Comparison of ENCODE assay signal across 20 cellular contexts in genomic region chr14:104871145-104871655, GRCh38. TPM values are rescaled to one million over a fixed set of nuclear protein-coding genes. Genes with fewer than 3 reads are reported as not detected.
DNase-seq lines count a peak whose midpoint lies in the region; ATAC-seq and TF ChIP-seq lines count a peak whose summit lies in the region.
"Had no signal": no experiment of that assay in that cellular context is flagged by ENCODE, and none has a peak within 500 bp of the region (broad histone marks: within the 10 kb centered on the region; RNA-seq: fewer than 3 reads in every experiment).

No MANE protein-coding gene starts in this region.

- no peak for ATAC-seq in activated naive CD8-positive, alpha-beta T cell treated with anti-CD3 and anti-CD28 coated beads, Interleukin-2, amount 10 ng/mL, durations not matched to agents 7 days and 5 days (ENCODE audit: low read depth)
- no peak for ATAC-seq in activated naive CD8-positive, alpha-beta T cell treated with anti-CD3 and anti-CD28 coated beads, Interleukin-2, amount 50 U/mL, for 24 hours
- ATAC-seq in central memory CD8-positive, alpha-beta T cell (replicated peaks; ENCODE audit: extremely low read depth, poor library complexity, severe bottlenecking) = no peak
- no peak for ATAC-seq in GM21737 (IDR thresholded peaks at IDR 0.05; ENCODE audit: unreplicated experiment)

- H3K36me3 Mint-ChIP-seq in activated naive CD8-positive, alpha-beta T cell treated with anti-CD3 and anti-CD28 coated beads, Interleukin-2, amount 10 ng/mL, durations not matched to agents 7 days and 5 days = no peaks in the 10 kb centered on the region
- H3K36me3 Mint-ChIP-seq in activated naive CD8-positive, alpha-beta T cell treated with anti-CD3 and anti-CD28 coated beads, Interleukin-2, amount 50 U/mL, for 24 hours (ENCODE audit: low read depth) = no peaks in the 10 kb centered on the region
- no peaks in the 10 kb centered on the region for H3K36me3 Mint-ChIP-seq in central memory CD8-positive, alpha-beta T cell (ENCODE audit: insufficient read depth)
- H3K36me3 Mint-ChIP-seq: CD8-positive, alpha-beta memory T cell had no signal

- no peaks in the 10 kb centered on the region for H3K9me3 Mint-ChIP-seq in activated naive CD8-positive, alpha-beta T cell treated with anti-CD3 and anti-CD28 coated beads, Interleukin-2, amount 10 ng/mL, durations not matched to agents 7 days and 5 days
- no peaks in the 10 kb centered on the region for H3K9me3 Mint-ChIP-seq in activated naive CD8-positive, alpha-beta T cell treated with anti-CD3 and anti-CD28 coated beads, Interleukin-2, amount 50 U/mL, for 24 hours
- no peaks in the 10 kb centered on the region for H3K9me3 Mint-ChIP-seq in central memory CD8-positive, alpha-beta T cell
- H3K9me3 Mint-ChIP-seq: CD8-positive, alpha-beta memory T cell had no signal

- H3K27ac ChIP-seq in HEK293 (ENCODE audit: extremely low read depth, low read depth, low read length) = no peak overlapping the region
- H3K27ac ChIP-seq: BLaER1 treated with 17β-estradiol and CSF1 and Interleukin-3, amounts not matched to agents 10 nM and 100 nM had no signal

- peaks cover 0 to 34% of the 10 kb centered on the region in 2 experiments; a peak in 1 of 3 replicates for H3K36me3 ChIP-seq in HEK293 (ENCODE audit: control insufficient read depth in 2 of 2, insufficient read depth in 1 of 2, low read length in 2 of 2)
- H3K36me3 ChIP-seq: MG63 had no signal

- no peaks in the 10 kb centered on the region for H3K4me1 Mint-ChIP-seq in activated naive CD8-positive, alpha-beta T cell treated with anti-CD3 and anti-CD28 coated beads, Interleukin-2, amount 10 ng/mL, durations not matched to agents 7 days and 5 days
- peaks cover 8% of the 10 kb centered on the region for H3K4me1 Mint-ChIP-seq in activated naive CD8-positive, alpha-beta T cell treated with anti-CD3 and anti-CD28 coated beads, Interleukin-2, amount 50 U/mL, for 24 hours
- peaks cover 7% of the 10 kb centered on the region for H3K4me1 Mint-ChIP-seq in central memory CD8-positive, alpha-beta T cell

- no peaks in the 10 kb centered on the region for H3K9me3 ChIP-seq in HEK293 (ENCODE audit: control insufficient read depth, insufficient read depth, low read depth, low read length)
- H3K9me3 ChIP-seq: BLaER1 treated with 17β-estradiol and CSF1 and Interleukin-3, amounts not matched to agents 10 nM and 100 nM; MG63 had no signal

- no peak overlapping the region for H3K4me3 Mint-ChIP-seq in activated naive CD8-positive, alpha-beta T cell treated with anti-CD3 and anti-CD28 coated beads, Interleukin-2, amount 10 ng/mL, durations not matched to agents 7 days and 5 days
- no peak overlapping the region for H3K4me3 Mint-ChIP-seq in activated naive CD8-positive, alpha-beta T cell treated with anti-CD3 and anti-CD28 coated beads, Interleukin-2, amount 50 U/mL, for 24 hours
- H3K4me3 Mint-ChIP-seq in central memory CD8-positive, alpha-beta T cell = no peak overlapping the region
- H3K4me3 Mint-ChIP-seq: CD8-positive, alpha-beta memory T cell had no signal

- POLR2A ChIA-PET in activated naive CD8-positive, alpha-beta T cell treated with anti-CD3 and anti-CD28 coated beads, Interleukin-2, amount 10 ng/mL, durations not matched to agents 7 days and 5 days (lab: Charles Lee) = no interaction called here
- POLR2A ChIA-PET in HEK293 (lab: Yijun Ruan, JAX) = no interaction called here

- H3K27ac Mint-ChIP-seq in activated naive CD8-positive, alpha-beta T cell treated with anti-CD3 and anti-CD28 coated beads, Interleukin-2, amount 10 ng/mL, durations not matched to agents 7 days and 5 days = no peak overlapping the region
- no peak overlapping the region for H3K27ac Mint-ChIP-seq in activated naive CD8-positive, alpha-beta T cell treated with anti-CD3 and anti-CD28 coated beads, Interleukin-2, amount 50 U/mL, for 24 hours
- H3K27ac Mint-ChIP-seq in central memory CD8-positive, alpha-beta T cell (ENCODE audit: low read depth) = peak overlapping the region; percentile 38
- H3K27ac Mint-ChIP-seq: CD8-positive, alpha-beta memory T cell had no signal

- CTCF ChIA-PET in HEK293 (lab: Yijun Ruan, JAX) = interaction anchor here (0.6 to 3.1 kb wide), 5 partner anchors 25 to 213 kb away, joined by 3 to 14 read pairs (median 3); no protein-coding TSS in a partner anchor

- no peak for TF ChIP-seq CTCF in HEK293 (tag by site-specific recombination; IDR thresholded peaks at IDR 0.05)

- intact Hi-C loops in posterior vena cava (cut with DNase I) = no loop called here

- peaks cover 8% of the 10 kb centered on the region for H3K27me3 Mint-ChIP-seq in activated naive CD8-positive, alpha-beta T cell treated with anti-CD3 and anti-CD28 coated beads, Interleukin-2, amount 10 ng/mL, durations not matched to agents 7 days and 5 days
- H3K27me3 Mint-ChIP-seq in activated naive CD8-positive, alpha-beta T cell treated with anti-CD3 and anti-CD28 coated beads, Interleukin-2, amount 50 U/mL, for 24 hours = peaks cover 8% of the 10 kb centered on the region
- H3K27me3 Mint-ChIP-seq in central memory CD8-positive, alpha-beta T cell = peaks cover 20% of the 10 kb centered on the region

- H3K4me1 ChIP-seq in HEK293 (ENCODE audit: control insufficient read depth, insufficient read depth, low read length) = 0 out of 2 replicates have a peak, but pooled peaks cover 4% of the 10 kb centered on the region

- H3K4me3 ChIP-seq in HEK293 (ENCODE audit: low read depth, low read length) = no peak overlapping the region
- H3K4me3 ChIP-seq: BLaER1 treated with 17β-estradiol and CSF1 and Interleukin-3, amounts not matched to agents 10 nM and 100 nM; MG63 had no signal

- peak; percentile 28 for DNase-seq in activated naive CD8-positive, alpha-beta T cell treated with anti-CD3 and anti-CD28 coated beads, Interleukin-2, amount 10 ng/mL, durations not matched to agents 7 days and 5 days
- no peak for DNase-seq in activated naive CD8-positive, alpha-beta T cell treated with anti-CD3 and anti-CD28 coated beads, Interleukin-2, amount 50 U/mL, for 24 hours
- no peak for DNase-seq in central memory CD8-positive, alpha-beta T cell (ENCODE audit: low spot score in 2 of 2)
- peak; percentile 58 for DNase-seq in posterior vena cava (ENCODE audit: low spot score)
- no peak for DNase-seq in GDM1 (lab: John Stamatoyannopoulos, UW)
- DNase-seq in NCI-H345 treated with DMSO at 0.1 percent for 48 hours (lab: John Stamatoyannopoulos, UW; ENCODE audit: unreplicated experiment) = no peak
- DNase-seq: MG63; NCI-H1048; NCI-H2081; NCI-H2171 treated with DMSO at 0.1 percent for 48 hours; NCI-H748 treated with DMSO at 0.1 percent for 48 hours; NK-92 treated with Interleukin-12 subunit alpha and Interleukin-12 subunit beta, amount 100 ng/mL, for 24 hours; SHP77 treated with DMSO at 0.1 percent for 48 hours had no signal

TF ChIP-seq in HEK293, 187 proteins besides CTCF, POLR2A, EP300 and RAD21:
- TF ChIP-seq ZBTB17 (tag by site-specific recombination; IDR thresholded peaks at IDR 0.05) (0 out of 2 replicates have a peak, but pooled peaks have one; percentile 22), ZNF140 (tag by site-specific recombination; IDR thresholded peaks at IDR 0.05) (no peak), ZNF112 (tag by site-specific recombination; IDR thresholded peaks at IDR 0.05) (no peak), ZNF292 (tag by site-specific recombination; IDR thresholded peaks at IDR 0.05; ENCODE audit: borderline replicate concordance, low read depth) (no peak), ZNF354C (tag by site-specific recombination; IDR thresholded peaks at IDR 0.05; ENCODE audit: borderline replicate concordance, low read depth) (no peak), ELK4 (IDR thresholded peaks at IDR 0.05; ENCODE audit: borderline replicate concordance, low read depth, low read length) (no peak)

RNA-seq across cellular contexts. Expression of gene CEP170B, which starts 6.1 kb away (rescaled TPM):
- total RNA-seq in activated naive CD8-positive, alpha-beta T cell treated with anti-CD3 and anti-CD28 coated beads, Interleukin-2, amount 10 ng/mL, durations not matched to agents 7 days and 5 days = 1 to 10 TPM; 5.7 to 6.3 TPM
- total RNA-seq in posterior vena cava = 10 to 100 TPM; 26.8 to 47.0 TPM

RNA-seq across cellular contexts. Expression of gene PLD4, which starts 53.5 kb away (rescaled TPM):
- total RNA-seq in activated naive CD8-positive, alpha-beta T cell treated with anti-CD3 and anti-CD28 coated beads, Interleukin-2, amount 10 ng/mL, durations not matched to agents 7 days and 5 days = under 1 TPM in 1 of 2 experiments, not detected in 1; 0.06 TPM
- under 1 TPM in 1 of 2 donors, not detected in 1; 0.24 TPM for total RNA-seq in posterior vena cava
- total RNA-seq: A673, H7, NCI-H460 had no signal

Comparison
In these comparisons a context has a peak if more than half of its experiments do, and no peak if none do; other contexts are left out.
1. DNase-seq: peak in activated naive CD8-positive, alpha-beta T cell treated with anti-CD3 and anti-CD28 coated beads, Interleukin-2, amount 10 ng/mL, durations not matched to agents 7 days and 5 days (single experiment) and posterior vena cava (single experiment); none in activated naive CD8-positive, alpha-beta T cell treated with anti-CD3 and anti-CD28 coated beads, Interleukin-2, amount 50 U/mL, for 24 hours (single experiment), central memory CD8-positive, alpha-beta T cell (0 of 2), GDM1 (single experiment) and NCI-H345 treated with DMSO at 0.1 percent for 48 hours (single experiment).